In the genomic region with DNA sequence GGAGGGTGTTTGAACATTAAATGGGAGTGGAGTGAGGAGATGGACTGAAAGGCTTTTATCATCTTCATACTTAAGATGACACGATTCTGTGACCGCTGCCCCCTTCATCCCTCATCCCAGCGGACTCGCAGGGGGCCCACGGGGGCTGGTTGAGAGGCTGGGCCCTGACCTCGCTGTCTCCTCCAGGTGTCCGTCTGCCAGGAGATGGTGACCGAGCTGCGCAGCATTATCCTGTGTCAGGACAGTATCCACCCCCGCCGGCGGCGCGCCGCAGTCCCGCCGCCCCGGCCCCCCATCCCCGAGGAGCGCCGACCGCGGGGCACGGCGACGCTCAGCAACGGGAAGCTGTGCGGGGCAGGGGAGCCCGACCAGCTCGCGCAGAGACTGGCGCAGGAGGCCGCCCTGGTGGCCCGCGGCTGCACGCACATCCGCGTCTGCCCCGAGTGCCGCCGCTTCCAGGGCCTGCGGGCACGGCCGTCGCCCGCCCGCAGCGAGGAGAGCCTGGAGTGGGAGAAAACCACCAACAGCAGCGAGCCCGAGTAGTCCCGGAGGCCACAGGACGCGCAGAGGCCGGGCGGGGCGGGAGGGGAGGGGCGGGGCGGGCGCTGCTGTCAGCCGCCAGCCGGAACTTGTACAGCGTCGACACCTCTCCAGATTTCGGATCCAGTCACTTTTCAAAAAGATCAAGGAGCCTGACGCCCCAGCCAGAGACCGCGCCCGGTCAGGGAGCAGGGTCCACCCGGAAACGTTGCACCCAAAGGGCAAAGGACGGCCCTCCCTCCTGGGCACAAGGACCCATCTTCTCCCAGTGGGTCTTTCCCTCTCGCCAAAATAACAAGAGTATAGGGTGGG, we compare ENCODE assay signal across 1 cellular context.
TF ChIP-seq lines count a peak whose summit lies in the region.

No MANE protein-coding gene starts in this region.

TF ChIP-seq in HepG2, 621 proteins besides CTCF, POLR2A, EP300 and RAD21 (continued from another document and continues in another):
- no peak for TF ChIP-seq PHF8 (CRISPR knock-in tag; IDR thresholded peaks at IDR 0.05)
- TF ChIP-seq MAZ (IDR thresholded peaks at IDR 0.05; ENCODE audit: borderline replicate concordance, low read depth, low read length) = 0 out of 2 replicates have a peak, but pooled peaks have one; percentile 27
- TF ChIP-seq MAZ (CRISPR knock-in tag; IDR thresholded peaks at IDR 0.05; ENCODE audit: low read depth) = no peak
- TF ChIP-seq, protein P1, sequence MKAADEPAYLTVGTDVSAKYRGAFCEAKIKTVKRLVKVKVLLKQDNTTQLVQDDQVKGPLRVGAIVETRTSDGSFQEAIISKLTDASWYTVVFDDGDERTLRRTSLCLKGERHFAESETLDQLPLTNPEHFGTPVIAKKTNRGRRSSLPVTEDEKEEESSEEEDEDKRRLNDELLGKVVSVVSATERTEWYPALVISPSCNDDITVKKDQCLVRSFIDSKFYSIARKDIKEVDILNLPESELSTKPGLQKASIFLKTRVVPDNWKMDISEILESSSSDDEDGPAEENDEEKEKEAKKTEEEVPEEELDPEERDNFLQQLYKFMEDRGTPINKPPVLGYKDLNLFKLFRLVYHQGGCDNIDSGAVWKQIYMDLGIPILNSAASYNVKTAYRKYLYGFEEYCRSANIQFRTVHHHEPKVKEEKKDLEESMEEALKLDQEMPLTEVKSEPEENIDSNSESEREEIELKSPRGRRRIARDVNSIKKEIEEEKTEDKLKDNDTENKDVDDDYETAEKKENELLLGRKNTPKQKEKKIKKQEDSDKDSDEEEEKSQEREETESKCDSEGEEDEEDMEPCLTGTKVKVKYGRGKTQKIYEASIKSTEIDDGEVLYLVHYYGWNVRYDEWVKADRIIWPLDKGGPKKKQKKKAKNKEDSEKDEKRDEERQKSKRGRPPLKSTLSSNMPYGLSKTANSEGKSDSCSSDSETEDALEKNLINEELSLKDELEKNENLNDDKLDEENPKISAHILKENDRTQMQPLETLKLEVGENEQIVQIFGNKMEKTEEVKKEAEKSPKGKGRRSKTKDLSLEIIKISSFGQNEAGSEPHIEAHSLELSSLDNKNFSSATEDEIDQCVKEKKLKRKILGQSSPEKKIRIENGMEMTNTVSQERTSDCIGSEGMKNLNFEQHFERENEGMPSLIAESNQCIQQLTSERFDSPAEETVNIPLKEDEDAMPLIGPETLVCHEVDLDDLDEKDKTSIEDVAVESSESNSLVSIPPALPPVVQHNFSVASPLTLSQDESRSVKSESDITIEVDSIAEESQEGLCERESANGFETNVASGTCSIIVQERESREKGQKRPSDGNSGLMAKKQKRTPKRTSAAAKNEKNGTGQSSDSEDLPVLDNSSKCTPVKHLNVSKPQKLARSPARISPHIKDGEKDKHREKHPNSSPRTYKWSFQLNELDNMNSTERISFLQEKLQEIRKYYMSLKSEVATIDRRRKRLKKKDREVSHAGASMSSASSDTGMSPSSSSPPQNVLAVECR (CRISPR knock-in tag; IDR thresholded peaks at IDR 0.05; ENCODE audit: borderline replicate concordance) = 0 out of 2 replicates have a peak, but pooled peaks have one; percentile 15
- 0 out of 2 replicates have a peak, but pooled peaks have one; percentile 16 for TF ChIP-seq ZSCAN21 (CRISPR knock-in tag; IDR thresholded peaks at IDR 0.05; ENCODE audit: borderline replicate concordance)
- TF ChIP-seq ZNF501 (CRISPR knock-in tag; IDR thresholded peaks at IDR 0.05) = 0 out of 2 replicates have a peak, but pooled peaks have one; percentile 34
- TF ChIP-seq ZNF331 (CRISPR knock-in tag; IDR thresholded peaks at IDR 0.05) = 0 out of 2 replicates have a peak, but pooled peaks have one; percentile 23
- TF ChIP-seq, protein P2, sequence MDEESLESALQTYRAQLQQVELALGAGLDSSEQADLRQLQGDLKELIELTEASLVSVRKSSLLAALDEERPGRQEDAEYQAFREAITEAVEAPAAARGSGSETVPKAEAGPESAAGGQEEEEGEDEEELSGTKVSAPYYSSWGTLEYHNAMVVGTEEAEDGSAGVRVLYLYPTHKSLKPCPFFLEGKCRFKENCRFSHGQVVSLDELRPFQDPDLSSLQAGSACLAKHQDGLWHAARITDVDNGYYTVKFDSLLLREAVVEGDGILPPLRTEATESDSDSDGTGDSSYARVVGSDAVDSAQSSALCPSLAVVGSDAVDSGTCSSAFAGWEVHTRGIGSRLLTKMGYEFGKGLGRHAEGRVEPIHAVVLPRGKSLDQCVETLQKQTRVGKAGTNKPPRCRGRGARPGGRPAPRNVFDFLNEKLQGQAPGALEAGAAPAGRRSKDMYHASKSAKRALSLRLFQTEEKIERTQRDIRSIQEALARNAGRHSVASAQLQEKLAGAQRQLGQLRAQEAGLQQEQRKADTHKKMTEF (CRISPR knock-in tag; IDR thresholded peaks at IDR 0.05) = 0 out of 2 replicates have a peak, but pooled peaks have one; percentile 31
- TF ChIP-seq ZNF121 (CRISPR knock-in tag; IDR thresholded peaks at IDR 0.05) = peak; percentile 96
- TF ChIP-seq, protein P3, sequence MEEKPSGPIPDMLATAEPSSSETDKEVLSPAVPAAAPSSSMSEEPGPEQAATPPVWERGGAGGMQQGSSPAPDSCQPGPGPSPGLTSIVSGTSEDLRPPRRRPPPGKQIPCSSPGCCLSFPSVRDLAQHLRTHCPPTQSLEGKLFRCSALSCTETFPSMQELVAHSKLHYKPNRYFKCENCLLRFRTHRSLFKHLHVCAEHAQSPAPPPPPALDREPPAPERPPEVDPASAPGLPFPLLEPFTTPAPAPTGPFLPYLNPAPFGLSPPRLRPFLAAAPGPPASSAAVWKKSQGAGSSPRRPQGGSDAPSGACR (CRISPR knock-in tag; IDR thresholded peaks at IDR 0.05) = no peak
- TF ChIP-seq RAD51 (IDR thresholded peaks at IDR 0.05; ENCODE audit: borderline replicate concordance) = no peak
- TF ChIP-seq NKX3-1 (CRISPR knock-in tag; IDR thresholded peaks at IDR 0.05) = no peak
- no peak for TF ChIP-seq ISL2 (CRISPR knock-in tag; IDR thresholded peaks at IDR 0.05)
- no peak for TF ChIP-seq ARID2 (CRISPR knock-in tag; IDR thresholded peaks at IDR 0.05; ENCODE audit: borderline replicate concordance)
- TF ChIP-seq GABPA (IDR thresholded peaks at IDR 0.05; ENCODE audit: low read depth, low read length) = no peak
- TF ChIP-seq GABPA (CRISPR knock-in tag; IDR thresholded peaks at IDR 0.05; ENCODE audit: low read depth) = peak; percentile 43
- TF ChIP-seq CBX2 (IDR thresholded peaks at IDR 0.05; ENCODE audit: low read depth, low read length) = no peak
- 0 out of 2 replicates have a peak, but pooled peaks have one; percentile 40 for TF ChIP-seq CBX2 (CRISPR knock-in tag; IDR thresholded peaks at IDR 0.05; ENCODE audit: low read depth)
- no peak for TF ChIP-seq NFE2L2 (IDR thresholded peaks at IDR 0.05; ENCODE audit: low read length)
- TF ChIP-seq XRCC5 (optimal IDR thresholded peaks at IDR 0.05; ENCODE audit: low read length) = peak; percentile 67
- no peak for TF ChIP-seq HNF4G (IDR thresholded peaks at IDR 0.05; ENCODE audit: borderline replicate concordance, low read depth, low read length)
- 0 out of 2 replicates have a peak, but pooled peaks have one; percentile 38 for TF ChIP-seq HNF4G (CRISPR knock-in tag; IDR thresholded peaks at IDR 0.05; ENCODE audit: borderline replicate concordance, low read depth)
- no peak for TF ChIP-seq ARHGAP35 (CRISPR knock-in tag; IDR thresholded peaks at IDR 0.05; ENCODE audit: borderline replicate concordance)
- TF ChIP-seq ZNF768 (CRISPR knock-in tag; IDR thresholded peaks at IDR 0.05) = peak; percentile 38; the same call in 1 of the 2 replicates
- TF ChIP-seq ZNF468 (CRISPR knock-in tag; IDR thresholded peaks at IDR 0.05) = 0 out of 2 replicates have a peak, but pooled peaks have one; percentile 28
- peak; percentile 53; the same call in 1 of the 2 replicates for TF ChIP-seq GABPB1 (CRISPR knock-in tag; IDR thresholded peaks at IDR 0.05)
- TF ChIP-seq ZNF563 (CRISPR knock-in tag; IDR thresholded peaks at IDR 0.05) = 0 out of 2 replicates have a peak, but pooled peaks have one; percentile 29
- TF ChIP-seq MED1 (CRISPR knock-in tag; IDR thresholded peaks at IDR 0.05) = no peak
- TF ChIP-seq, protein P4, sequence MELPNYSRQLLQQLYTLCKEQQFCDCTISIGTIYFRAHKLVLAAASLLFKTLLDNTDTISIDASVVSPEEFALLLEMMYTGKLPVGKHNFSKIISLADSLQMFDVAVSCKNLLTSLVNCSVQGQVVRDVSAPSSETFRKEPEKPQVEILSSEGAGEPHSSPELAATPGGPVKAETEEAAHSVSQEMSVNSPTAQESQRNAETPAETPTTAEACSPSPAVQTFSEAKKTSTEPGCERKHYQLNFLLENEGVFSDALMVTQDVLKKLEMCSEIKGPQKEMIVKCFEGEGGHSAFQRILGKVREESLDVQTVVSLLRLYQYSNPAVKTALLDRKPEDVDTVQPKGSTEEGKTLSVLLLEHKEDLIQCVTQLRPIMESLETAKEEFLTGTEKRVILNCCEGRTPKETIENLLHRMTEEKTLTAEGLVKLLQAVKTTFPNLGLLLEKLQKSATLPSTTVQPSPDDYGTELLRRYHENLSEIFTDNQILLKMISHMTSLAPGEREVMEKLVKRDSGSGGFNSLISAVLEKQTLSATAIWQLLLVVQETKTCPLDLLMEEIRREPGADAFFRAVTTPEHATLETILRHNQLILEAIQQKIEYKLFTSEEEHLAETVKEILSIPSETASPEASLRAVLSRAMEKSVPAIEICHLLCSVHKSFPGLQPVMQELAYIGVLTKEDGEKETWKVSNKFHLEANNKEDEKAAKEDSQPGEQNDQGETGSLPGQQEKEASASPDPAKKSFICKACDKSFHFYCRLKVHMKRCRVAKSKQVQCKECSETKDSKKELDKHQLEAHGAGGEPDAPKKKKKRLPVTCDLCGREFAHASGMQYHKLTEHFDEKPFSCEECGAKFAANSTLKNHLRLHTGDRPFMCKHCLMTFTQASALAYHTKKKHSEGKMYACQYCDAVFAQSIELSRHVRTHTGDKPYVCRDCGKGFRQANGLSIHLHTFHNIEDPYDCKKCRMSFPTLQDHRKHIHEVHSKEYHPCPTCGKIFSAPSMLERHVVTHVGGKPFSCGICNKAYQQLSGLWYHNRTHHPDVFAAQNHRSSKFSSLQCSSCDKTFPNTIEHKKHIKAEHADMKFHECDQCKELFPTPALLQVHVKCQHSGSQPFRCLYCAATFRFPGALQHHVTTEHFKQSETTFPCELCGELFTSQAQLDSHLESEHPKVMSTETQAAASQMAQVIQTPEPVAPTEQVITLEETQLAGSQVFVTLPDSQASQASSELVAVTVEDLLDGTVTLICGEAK (IDR thresholded peaks at IDR 0.05) = no peak
- TF ChIP-seq, protein P4 (CRISPR knock-in tag; IDR thresholded peaks at IDR 0.05) = no peak
- TF ChIP-seq, protein P5, sequence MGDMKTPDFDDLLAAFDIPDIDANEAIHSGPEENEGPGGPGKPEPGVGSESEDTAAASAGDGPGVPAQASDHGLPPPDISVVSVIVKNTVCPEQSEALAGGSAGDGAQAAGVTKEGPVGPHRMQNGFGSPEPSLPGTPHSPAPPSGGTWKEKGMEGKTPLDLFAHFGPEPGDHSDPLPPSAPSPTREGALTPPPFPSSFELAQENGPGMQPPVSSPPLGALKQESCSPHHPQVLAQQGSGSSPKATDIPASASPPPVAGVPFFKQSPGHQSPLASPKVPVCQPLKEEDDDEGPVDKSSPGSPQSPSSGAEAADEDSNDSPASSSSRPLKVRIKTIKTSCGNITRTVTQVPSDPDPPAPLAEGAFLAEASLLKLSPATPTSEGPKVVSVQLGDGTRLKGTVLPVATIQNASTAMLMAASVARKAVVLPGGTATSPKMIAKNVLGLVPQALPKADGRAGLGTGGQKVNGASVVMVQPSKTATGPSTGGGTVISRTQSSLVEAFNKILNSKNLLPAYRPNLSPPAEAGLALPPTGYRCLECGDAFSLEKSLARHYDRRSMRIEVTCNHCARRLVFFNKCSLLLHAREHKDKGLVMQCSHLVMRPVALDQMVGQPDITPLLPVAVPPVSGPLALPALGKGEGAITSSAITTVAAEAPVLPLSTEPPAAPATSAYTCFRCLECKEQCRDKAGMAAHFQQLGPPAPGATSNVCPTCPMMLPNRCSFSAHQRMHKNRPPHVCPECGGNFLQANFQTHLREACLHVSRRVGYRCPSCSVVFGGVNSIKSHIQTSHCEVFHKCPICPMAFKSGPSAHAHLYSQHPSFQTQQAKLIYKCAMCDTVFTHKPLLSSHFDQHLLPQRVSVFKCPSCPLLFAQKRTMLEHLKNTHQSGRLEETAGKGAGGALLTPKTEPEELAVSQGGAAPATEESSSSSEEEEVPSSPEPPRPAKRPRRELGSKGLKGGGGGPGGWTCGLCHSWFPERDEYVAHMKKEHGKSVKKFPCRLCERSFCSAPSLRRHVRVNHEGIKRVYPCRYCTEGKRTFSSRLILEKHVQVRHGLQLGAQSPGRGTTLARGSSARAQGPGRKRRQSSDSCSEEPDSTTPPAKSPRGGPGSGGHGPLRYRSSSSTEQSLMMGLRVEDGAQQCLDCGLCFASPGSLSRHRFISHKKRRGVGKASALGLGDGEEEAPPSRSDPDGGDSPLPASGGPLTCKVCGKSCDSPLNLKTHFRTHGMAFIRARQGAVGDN (CRISPR knock-in tag; IDR thresholded peaks at IDR 0.05) = peak; percentile 56
- peak; percentile 19 for TF ChIP-seq YY1 (IDR thresholded peaks at IDR 0.05; ENCODE audit: insufficient read depth, insufficient replicate concordance, low read depth, low read length)
- TF ChIP-seq PTBP1 (IDR thresholded peaks at IDR 0.05; ENCODE audit: low read depth, low read length, poor library complexity, severe bottlenecking) = no peak
- no peak for TF ChIP-seq ZNF33A (CRISPR knock-in tag; IDR thresholded peaks at IDR 0.05; ENCODE audit: borderline replicate concordance)
- no peak for TF ChIP-seq FOSL2 (CRISPR knock-in tag; IDR thresholded peaks at IDR 0.05)
- TF ChIP-seq HDAC2 (CRISPR knock-in tag; IDR thresholded peaks at IDR 0.05) = no peak
- no peak for TF ChIP-seq ZNF816 (CRISPR knock-in tag; IDR thresholded peaks at IDR 0.05; ENCODE audit: borderline replicate concordance)
- no peak for TF ChIP-seq GATA4 (IDR thresholded peaks at IDR 0.05; ENCODE audit: borderline replicate concordance, low read depth)
- TF ChIP-seq ZEB1 (IDR thresholded peaks at IDR 0.05; ENCODE audit: insufficient replicate concordance, low read depth) = no peak
